In the genomic region with DNA sequence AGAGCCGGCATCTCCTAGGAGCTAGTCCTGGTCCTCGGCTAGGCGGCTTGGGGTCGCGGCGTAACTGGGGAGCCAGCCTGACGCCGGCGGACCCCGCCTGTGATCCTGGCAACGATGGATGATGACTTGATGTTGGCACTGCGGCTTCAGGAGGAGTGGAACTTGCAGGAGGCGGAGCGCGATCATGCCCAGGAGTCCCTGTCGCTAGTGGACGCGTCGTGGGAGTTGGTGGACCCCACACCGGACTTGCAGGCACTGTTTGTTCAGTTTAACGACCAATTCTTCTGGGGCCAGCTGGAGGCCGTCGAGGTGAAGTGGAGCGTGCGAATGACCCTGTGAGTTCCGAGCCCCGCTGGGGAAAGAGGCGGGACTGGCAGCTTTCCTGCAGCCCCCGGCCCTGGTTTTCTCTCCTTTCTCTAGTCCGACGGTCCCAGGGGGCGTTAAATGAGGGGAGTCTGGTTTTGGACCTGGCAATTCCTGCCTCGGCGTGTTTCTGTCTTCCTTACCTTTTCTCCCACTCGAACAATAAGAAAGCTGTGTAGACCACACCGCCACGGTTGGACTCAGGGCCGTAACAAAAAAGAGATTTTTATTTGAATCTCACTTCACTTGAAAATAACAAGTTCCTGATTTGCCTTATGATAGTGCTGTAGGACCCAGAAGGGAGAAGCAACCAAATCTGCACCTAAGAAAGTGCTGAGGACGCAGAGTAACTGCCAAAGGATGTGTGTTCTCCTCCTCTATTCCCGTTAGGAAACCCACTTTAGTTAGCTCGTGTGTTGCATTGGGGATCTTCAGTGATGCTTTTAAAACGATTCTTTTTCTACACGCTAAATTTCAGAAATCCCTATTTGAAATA, we compare ENCODE assay signal across 8 cellular contexts. TPM values are rescaled to one million over a fixed set of nuclear protein-coding genes. Genes with fewer than 3 reads are reported as not detected.
DNase-seq lines count a peak whose midpoint lies in the region; ATAC-seq, FAIRE-seq and TF ChIP-seq lines count a peak whose summit lies in the region.

A gene with protein sequence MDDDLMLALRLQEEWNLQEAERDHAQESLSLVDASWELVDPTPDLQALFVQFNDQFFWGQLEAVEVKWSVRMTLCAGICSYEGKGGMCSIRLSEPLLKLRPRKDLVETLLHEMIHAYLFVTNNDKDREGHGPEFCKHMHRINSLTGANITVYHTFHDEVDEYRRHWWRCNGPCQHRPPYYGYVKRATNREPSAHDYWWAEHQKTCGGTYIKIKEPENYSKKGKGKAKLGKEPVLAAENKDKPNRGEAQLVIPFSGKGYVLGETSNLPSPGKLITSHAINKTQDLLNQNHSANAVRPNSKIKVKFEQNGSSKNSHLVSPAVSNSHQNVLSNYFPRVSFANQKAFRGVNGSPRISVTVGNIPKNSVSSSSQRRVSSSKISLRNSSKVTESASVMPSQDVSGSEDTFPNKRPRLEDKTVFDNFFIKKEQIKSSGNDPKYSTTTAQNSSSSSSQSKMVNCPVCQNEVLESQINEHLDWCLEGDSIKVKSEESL (plus strand): TSS at position 24 of the 859 bp plus-strand sequence. CDS start 91 bp downstream, at position 115.

- TF ChIP-seq CTCF in C4-2B (conservative IDR thresholded peaks at IDR 0.05) (no peak), WTC11 (IDR thresholded peaks at IDR 0.05) (no peak), osteocyte (IDR thresholded peaks at IDR 0.05) (no peak)

- CTCF ChIA-PET in WTC11 (lab: Charles Lee): interaction anchor here (0.6 to 2.2 kb wide), 10 partner anchors 14 to 265 kb away, joined by 3 to 10 read pairs (median 4); no protein-coding TSS in a partner anchor

- H3K36me3 Mint-ChIP-seq in WTC11: peaks cover 23% of the 10 kb centered on the region
- H3K36me3 Mint-ChIP-seq in osteocyte (ENCODE audit: unreplicated experiment): peaks cover 22% of the 10 kb centered on the region

- peaks cover 4% of the 10 kb centered on the region for H3K27me3 Mint-ChIP-seq in WTC11 (ENCODE audit: low read depth)
- H3K27me3 Mint-ChIP-seq in osteocyte (ENCODE audit: unreplicated experiment): no peaks in the 10 kb centered on the region

- POLR2A ChIA-PET in WTC11 (lab: Charles Lee): interaction anchor here (1.5 kb wide), 1 partner anchor 193 kb away, joined by 6 read pairs; no protein-coding TSS in a partner anchor

- H3K27ac Mint-ChIP-seq in WTC11 (peak within 1 kb of the TSS; percentile 98), osteocyte (ENCODE audit: unreplicated experiment) (peak within 1 kb of the TSS; percentile 99)

- no peak for FAIRE-seq in frontal cortex (lab: Jason Lieb, UNC)

- DNase-seq in GM19238 (ENCODE audit: insufficient read length, low spot score) (peak; percentile 84), WTC11 (ENCODE audit: low spot score) (peak; percentile 29), frontal cortex (ENCODE audit: low spot score in 2 of 2) (peak in 1 of 2 donors; percentile 87), osteocyte (ENCODE audit: extremely low spot score, unreplicated experiment) (no peak), AML-193 (lab: John Stamatoyannopoulos, UW) (no peak)
- no peak for DNase-seq in stimulated activated CD4-positive, alpha-beta T cell treated with anti-CD3 and anti-CD28 coated beads, Interleukin-2, amount 100 ng/mL, for 48 hours

- ATAC-seq in HG03520 (IDR thresholded peaks at IDR 0.05; ENCODE audit: unreplicated experiment) (peak; percentile 0), WTC11 (peak; percentile 83)

- H3K9me3 Mint-ChIP-seq in WTC11 (peaks cover 4% of the 10 kb centered on the region; the same call in 1 of the 2 replicates), osteocyte (ENCODE audit: unreplicated experiment) (no peaks in the 10 kb centered on the region)

- H3K4me1 Mint-ChIP-seq in WTC11 (peaks cover 36% of the 10 kb centered on the region), osteocyte (ENCODE audit: unreplicated experiment) (peaks cover 48% of the 10 kb centered on the region)

- peak within 1 kb of the TSS; percentile 95 for H3K27ac ChIP-seq in C4-2B

- H3K4me3 Mint-ChIP-seq in WTC11 (peak within 1 kb of the TSS; percentile 98), osteocyte (ENCODE audit: unreplicated experiment) (peak within 1 kb of the TSS; percentile 100)

TF ChIP-seq in WTC11, 78 proteins besides CTCF, POLR2A, EP300 and RAD21 (continues in another document):
- TF ChIP-seq, protein P1, sequence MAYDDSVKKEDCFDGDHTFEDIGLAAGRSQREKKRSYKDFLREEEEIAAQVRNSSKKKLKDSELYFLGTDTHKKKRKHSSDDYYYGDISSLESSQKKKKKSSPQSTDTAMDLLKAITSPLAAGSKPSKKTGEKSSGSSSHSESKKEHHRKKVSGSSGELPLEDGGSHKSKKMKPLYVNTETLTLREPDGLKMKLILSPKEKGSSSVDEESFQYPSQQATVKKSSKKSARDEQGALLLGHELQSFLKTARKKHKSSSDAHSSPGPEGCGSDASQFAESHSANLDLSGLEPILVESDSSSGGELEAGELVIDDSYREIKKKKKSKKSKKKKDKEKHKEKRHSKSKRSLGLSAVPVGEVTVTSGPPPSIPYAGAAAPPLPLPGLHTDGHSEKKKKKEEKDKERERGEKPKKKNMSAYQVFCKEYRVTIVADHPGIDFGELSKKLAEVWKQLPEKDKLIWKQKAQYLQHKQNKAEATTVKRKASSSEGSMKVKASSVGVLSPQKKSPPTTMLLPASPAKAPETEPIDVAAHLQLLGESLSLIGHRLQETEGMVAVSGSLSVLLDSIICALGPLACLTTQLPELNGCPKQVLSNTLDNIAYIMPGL (CRISPR knock-in tag; IDR thresholded peaks at IDR 0.05): 0 out of 2 replicates have a peak, but pooled peaks have one; percentile 21
- no peak for TF ChIP-seq ZNF671 (CRISPR knock-in tag; IDR thresholded peaks at IDR 0.05)
- no peak for TF ChIP-seq NR2C2 (CRISPR knock-in tag; IDR thresholded peaks at IDR 0.05)
- TF ChIP-seq, protein P2, sequence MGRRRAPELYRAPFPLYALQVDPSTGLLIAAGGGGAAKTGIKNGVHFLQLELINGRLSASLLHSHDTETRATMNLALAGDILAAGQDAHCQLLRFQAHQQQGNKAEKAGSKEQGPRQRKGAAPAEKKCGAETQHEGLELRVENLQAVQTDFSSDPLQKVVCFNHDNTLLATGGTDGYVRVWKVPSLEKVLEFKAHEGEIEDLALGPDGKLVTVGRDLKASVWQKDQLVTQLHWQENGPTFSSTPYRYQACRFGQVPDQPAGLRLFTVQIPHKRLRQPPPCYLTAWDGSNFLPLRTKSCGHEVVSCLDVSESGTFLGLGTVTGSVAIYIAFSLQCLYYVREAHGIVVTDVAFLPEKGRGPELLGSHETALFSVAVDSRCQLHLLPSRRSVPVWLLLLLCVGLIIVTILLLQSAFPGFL (CRISPR knock-in tag; IDR thresholded peaks at IDR 0.05; ENCODE audit: borderline replicate concordance): no peak
- no peak for TF ChIP-seq ETV6 (CRISPR knock-in tag; IDR thresholded peaks at IDR 0.05)
- TF ChIP-seq SMAD3 (CRISPR knock-in tag; IDR thresholded peaks at IDR 0.05; ENCODE audit: borderline replicate concordance): 0 out of 2 replicates have a peak, but pooled peaks have one; percentile 76
- TF ChIP-seq CREB1 (CRISPR knock-in tag; IDR thresholded peaks at IDR 0.05): no peak
- TF ChIP-seq ZNF396 (CRISPR knock-in tag; IDR thresholded peaks at IDR 0.05; ENCODE audit: borderline replicate concordance): no peak
- TF ChIP-seq, protein P3, sequence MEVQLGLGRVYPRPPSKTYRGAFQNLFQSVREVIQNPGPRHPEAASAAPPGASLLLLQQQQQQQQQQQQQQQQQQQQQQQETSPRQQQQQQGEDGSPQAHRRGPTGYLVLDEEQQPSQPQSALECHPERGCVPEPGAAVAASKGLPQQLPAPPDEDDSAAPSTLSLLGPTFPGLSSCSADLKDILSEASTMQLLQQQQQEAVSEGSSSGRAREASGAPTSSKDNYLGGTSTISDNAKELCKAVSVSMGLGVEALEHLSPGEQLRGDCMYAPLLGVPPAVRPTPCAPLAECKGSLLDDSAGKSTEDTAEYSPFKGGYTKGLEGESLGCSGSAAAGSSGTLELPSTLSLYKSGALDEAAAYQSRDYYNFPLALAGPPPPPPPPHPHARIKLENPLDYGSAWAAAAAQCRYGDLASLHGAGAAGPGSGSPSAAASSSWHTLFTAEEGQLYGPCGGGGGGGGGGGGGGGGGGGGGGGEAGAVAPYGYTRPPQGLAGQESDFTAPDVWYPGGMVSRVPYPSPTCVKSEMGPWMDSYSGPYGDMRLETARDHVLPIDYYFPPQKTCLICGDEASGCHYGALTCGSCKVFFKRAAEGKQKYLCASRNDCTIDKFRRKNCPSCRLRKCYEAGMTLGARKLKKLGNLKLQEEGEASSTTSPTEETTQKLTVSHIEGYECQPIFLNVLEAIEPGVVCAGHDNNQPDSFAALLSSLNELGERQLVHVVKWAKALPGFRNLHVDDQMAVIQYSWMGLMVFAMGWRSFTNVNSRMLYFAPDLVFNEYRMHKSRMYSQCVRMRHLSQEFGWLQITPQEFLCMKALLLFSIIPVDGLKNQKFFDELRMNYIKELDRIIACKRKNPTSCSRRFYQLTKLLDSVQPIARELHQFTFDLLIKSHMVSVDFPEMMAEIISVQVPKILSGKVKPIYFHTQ (CRISPR knock-in tag; IDR thresholded peaks at IDR 0.05): no peak
- TF ChIP-seq CREM (CRISPR knock-in tag; IDR thresholded peaks at IDR 0.05): 0 out of 2 replicates have a peak, but pooled peaks have one; percentile 7
- TF ChIP-seq RORB (CRISPR knock-in tag; IDR thresholded peaks at IDR 0.05): no peak
- no peak for TF ChIP-seq CBFB (CRISPR knock-in tag; IDR thresholded peaks at IDR 0.05; ENCODE audit: low read depth)
- TF ChIP-seq ZNF423 (CRISPR knock-in tag; IDR thresholded peaks at IDR 0.05): no peak
- no peak for TF ChIP-seq FOXP1 (CRISPR knock-in tag; IDR thresholded peaks at IDR 0.05; ENCODE audit: borderline replicate concordance)
- TF ChIP-seq, protein P4, sequence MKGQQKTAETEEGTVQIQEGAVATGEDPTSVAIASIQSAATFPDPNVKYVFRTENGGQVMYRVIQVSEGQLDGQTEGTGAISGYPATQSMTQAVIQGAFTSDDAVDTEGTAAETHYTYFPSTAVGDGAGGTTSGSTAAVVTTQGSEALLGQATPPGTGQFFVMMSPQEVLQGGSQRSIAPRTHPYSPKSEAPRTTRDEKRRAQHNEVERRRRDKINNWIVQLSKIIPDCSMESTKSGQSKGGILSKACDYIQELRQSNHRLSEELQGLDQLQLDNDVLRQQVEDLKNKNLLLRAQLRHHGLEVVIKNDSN (CRISPR knock-in tag; IDR thresholded peaks at IDR 0.05): 0 out of 2 replicates have a peak, but pooled peaks have one; percentile 8
- TF ChIP-seq PRRX2 (CRISPR knock-in tag; IDR thresholded peaks at IDR 0.05): no peak
- no peak for TF ChIP-seq NR1H2 (CRISPR knock-in tag; IDR thresholded peaks at IDR 0.05)
- TF ChIP-seq, protein P5, sequence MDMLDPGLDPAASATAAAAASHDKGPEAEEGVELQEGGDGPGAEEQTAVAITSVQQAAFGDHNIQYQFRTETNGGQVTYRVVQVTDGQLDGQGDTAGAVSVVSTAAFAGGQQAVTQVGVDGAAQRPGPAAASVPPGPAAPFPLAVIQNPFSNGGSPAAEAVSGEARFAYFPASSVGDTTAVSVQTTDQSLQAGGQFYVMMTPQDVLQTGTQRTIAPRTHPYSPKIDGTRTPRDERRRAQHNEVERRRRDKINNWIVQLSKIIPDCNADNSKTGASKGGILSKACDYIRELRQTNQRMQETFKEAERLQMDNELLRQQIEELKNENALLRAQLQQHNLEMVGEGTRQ (CRISPR knock-in tag; IDR thresholded peaks at IDR 0.05): no peak

RNA-seq across cellular contexts. Expression of the gene that starts here (rescaled TPM):
- total RNA-seq in WTC11 (2021) (12.6 to 14.6 TPM (median 12.7 TPM) in 3 replicates), frontal cortex (14.3 TPM), osteocyte (13.5 and 14.7 TPM in 2 replicates)

Comparison
In these comparisons a context has a peak if more than half of its experiments do, and no peak if none do; other contexts are left out.
1. DNase-seq: peak in GM19238 (single experiment) and WTC11 (single experiment); none in osteocyte (single experiment), AML-193 (0 of 2) and stimulated activated CD4-positive, alpha-beta T cell treated with anti-CD3 and anti-CD28 coated beads, Interleukin-2, amount 100 ng/mL, for 48 hours (0 of 2).